Comparison of ENCODE assay signal across 8 cellular contexts in genomic region chr17:11641521-11642275, GRCh38. TPM values are rescaled to one million over a fixed set of nuclear protein-coding genes. Genes with fewer than 3 reads are reported as not detected.
"Had no signal": no experiment of that assay in that cellular context is flagged by ENCODE, and none has a peak within 500 bp of the region (broad histone marks: within the 10 kb centered on the region; RNA-seq: fewer than 3 reads in every experiment).

No MANE protein-coding gene starts in this region.

- H3K9ac ChIP-seq: GM23248 had no signal

- H3K4me3 Mint-ChIP-seq: IgD-negative memory B cell had no signal

- H3K27ac ChIP-seq: GM23248, HL-60 had no signal

- H3K27ac Mint-ChIP-seq: IgD-negative memory B cell had no signal

- ATAC-seq: HepG2 had no signal

- H2AFZ ChIP-seq: GM23248 had no signal

- H3K4me3 ChIP-seq: GM23248 had no signal

- DNase-seq: GM23248, GOT3, H7, HCEC 1CT had no signal

RNA-seq across cellular contexts. Expression of gene DNAH9, which starts 43.4 kb away (rescaled TPM):
- total RNA-seq: GM23248, HepG2, HT1080 had no signal
- polyA plus RNA-seq: GM23248, HepG2, IgD-negative memory B cell had no signal
